In genomic region chr6:116562614-116563013, GRCh38 we compare ENCODE assay signal across 1 cellular context.
TF ChIP-seq lines count a peak whose summit lies in the region.

No MANE protein-coding gene starts in this region.

TF ChIP-seq in IMR-90, 13 proteins besides CTCF, POLR2A, EP300 and RAD21:
- TF ChIP-seq, protein P1, sequence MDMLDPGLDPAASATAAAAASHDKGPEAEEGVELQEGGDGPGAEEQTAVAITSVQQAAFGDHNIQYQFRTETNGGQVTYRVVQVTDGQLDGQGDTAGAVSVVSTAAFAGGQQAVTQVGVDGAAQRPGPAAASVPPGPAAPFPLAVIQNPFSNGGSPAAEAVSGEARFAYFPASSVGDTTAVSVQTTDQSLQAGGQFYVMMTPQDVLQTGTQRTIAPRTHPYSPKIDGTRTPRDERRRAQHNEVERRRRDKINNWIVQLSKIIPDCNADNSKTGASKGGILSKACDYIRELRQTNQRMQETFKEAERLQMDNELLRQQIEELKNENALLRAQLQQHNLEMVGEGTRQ (IDR thresholded peaks at IDR 0.05; ENCODE audit: low read depth, low read length) = no peak
- TF ChIP-seq MXI1 (IDR thresholded peaks at IDR 0.05; ENCODE audit: borderline replicate concordance, low read depth, low read length) (no peak), CEBPB (IDR thresholded peaks at IDR 0.05; ENCODE audit: low read depth, low read length) (no peak), MAFK (IDR thresholded peaks at IDR 0.05; ENCODE audit: low read depth, low read length) (no peak), RCOR1 (IDR thresholded peaks at IDR 0.05; ENCODE audit: insufficient replicate concordance, low read length) (no peak), FOS (IDR thresholded peaks at IDR 0.05; ENCODE audit: low read depth, low read length) (no peak), SMC3 (IDR thresholded peaks at IDR 0.05; ENCODE audit: low read depth, low read length) (no peak), NFE2L2 (IDR thresholded peaks at IDR 0.05; ENCODE audit: low read depth, low read length) (no peak)
